ENCODE assay signal across 1 cellular context in the genomic region with DNA sequence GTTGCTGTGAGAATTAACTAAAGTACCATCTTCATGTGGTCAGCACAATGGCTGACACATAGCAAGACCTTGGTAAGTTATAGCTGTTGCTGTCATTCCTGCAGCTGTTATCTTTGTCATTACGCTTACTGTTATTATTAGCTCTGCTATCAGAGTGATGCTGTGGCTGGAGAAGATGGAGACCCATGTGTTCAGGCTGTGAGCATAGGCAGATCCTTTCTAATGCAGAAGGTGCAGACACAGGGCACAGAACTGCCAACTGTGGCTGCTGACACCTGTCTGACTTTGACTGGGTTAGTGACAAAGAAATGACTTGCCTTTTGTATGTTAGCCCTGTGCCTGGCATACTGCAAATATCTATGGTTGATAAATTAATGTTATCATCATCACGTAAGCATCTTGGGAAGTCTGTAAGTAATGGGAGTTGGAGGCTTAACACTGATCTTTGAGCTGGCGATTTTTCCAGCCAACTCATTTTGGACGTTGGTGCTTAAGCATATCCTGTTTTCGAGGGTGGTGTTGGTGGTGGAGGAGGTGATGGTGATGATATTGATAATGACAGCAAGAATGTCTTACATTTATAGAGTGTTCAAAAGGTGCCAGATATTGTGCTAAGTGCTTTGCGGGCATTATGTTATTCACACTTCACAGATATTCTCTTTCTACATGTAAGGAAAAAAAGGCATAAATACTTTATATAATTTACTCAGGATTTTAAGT.
TF ChIP-seq lines count a peak whose summit lies in the region.

No MANE protein-coding gene starts in this region.

TF ChIP-seq in SK-N-SH, 30 proteins besides CTCF, POLR2A, EP300 and RAD21 (continued from another document):
- TF ChIP-seq RCOR1 (IDR thresholded peaks at IDR 0.05; ENCODE audit: low read length) (no peak), SIN3A (IDR thresholded peaks at IDR 0.05; ENCODE audit: borderline replicate concordance, low read depth, low read length) (no peak), TEAD4 (IDR thresholded peaks at IDR 0.05; ENCODE audit: borderline replicate concordance, insufficient read depth) (no peak)
- TF ChIP-seq, protein P1, sequence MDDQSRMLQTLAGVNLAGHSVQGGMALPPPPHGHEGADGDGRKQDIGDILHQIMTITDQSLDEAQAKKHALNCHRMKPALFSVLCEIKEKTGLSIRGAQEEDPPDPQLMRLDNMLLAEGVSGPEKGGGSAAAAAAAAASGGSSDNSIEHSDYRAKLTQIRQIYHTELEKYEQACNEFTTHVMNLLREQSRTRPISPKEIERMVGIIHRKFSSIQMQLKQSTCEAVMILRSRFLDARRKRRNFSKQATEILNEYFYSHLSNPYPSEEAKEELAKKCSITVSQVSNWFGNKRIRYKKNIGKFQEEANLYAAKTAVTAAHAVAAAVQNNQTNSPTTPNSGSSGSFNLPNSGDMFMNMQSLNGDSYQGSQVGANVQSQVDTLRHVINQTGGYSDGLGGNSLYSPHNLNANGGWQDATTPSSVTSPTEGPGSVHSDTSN (IDR thresholded peaks at IDR 0.05) = no peak
- TF ChIP-seq, protein P2, sequence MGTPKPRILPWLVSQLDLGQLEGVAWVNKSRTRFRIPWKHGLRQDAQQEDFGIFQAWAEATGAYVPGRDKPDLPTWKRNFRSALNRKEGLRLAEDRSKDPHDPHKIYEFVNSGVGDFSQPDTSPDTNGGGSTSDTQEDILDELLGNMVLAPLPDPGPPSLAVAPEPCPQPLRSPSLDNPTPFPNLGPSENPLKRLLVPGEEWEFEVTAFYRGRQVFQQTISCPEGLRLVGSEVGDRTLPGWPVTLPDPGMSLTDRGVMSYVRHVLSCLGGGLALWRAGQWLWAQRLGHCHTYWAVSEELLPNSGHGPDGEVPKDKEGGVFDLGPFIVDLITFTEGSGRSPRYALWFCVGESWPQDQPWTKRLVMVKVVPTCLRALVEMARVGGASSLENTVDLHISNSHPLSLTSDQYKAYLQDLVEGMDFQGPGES (IDR thresholded peaks at IDR 0.05; ENCODE audit: low read depth, low read length) = no peak
- TF ChIP-seq, protein P3, sequence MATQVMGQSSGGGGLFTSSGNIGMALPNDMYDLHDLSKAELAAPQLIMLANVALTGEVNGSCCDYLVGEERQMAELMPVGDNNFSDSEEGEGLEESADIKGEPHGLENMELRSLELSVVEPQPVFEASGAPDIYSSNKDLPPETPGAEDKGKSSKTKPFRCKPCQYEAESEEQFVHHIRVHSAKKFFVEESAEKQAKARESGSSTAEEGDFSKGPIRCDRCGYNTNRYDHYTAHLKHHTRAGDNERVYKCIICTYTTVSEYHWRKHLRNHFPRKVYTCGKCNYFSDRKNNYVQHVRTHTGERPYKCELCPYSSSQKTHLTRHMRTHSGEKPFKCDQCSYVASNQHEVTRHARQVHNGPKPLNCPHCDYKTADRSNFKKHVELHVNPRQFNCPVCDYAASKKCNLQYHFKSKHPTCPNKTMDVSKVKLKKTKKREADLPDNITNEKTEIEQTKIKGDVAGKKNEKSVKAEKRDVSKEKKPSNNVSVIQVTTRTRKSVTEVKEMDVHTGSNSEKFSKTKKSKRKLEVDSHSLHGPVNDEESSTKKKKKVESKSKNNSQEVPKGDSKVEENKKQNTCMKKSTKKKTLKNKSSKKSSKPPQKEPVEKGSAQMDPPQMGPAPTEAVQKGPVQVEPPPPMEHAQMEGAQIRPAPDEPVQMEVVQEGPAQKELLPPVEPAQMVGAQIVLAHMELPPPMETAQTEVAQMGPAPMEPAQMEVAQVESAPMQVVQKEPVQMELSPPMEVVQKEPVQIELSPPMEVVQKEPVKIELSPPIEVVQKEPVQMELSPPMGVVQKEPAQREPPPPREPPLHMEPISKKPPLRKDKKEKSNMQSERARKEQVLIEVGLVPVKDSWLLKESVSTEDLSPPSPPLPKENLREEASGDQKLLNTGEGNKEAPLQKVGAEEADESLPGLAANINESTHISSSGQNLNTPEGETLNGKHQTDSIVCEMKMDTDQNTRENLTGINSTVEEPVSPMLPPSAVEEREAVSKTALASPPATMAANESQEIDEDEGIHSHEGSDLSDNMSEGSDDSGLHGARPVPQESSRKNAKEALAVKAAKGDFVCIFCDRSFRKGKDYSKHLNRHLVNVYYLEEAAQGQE (IDR thresholded peaks at IDR 0.05; ENCODE audit: low read depth, low read length) = no peak
